ENCODE assay signal across 19 cellular contexts in the genomic region with DNA sequence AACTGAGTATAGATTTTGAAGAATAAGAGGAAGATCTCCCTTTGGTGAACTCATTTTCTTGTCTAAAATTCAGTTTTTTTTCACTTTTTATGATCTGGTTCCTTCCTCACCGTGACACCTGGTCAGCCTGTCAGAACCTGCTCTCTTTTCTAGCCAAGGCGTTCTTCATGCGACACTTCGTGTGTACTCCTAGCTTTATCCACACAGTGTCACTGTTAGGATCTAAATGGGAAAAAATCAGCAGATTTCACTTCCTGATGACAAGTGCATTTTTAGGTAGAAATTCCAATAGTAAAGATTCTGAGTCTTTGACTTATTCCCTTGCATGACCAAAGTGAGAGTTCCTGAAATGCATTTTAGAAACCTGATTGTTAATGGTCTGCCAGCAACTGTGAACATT.
A peak's percentile ranks its signal among the peaks of the same experiment; 100 is the strongest.
DNase-seq lines count a peak whose midpoint lies in the region; ATAC-seq and TF ChIP-seq lines count a peak whose summit lies in the region.
"Had no signal": no experiment of that assay in that cellular context is flagged by ENCODE, and none has a peak within 500 bp of the region (broad histone marks: within the 10 kb centered on the region; RNA-seq: fewer than 3 reads in every experiment).

No MANE protein-coding gene starts in this region.

- 71% methylated on average over 4 of the region's 4 CpGs for WGBS in right cardiac atrium

- H3K4me3 ChIP-seq in A673 (ENCODE audit: low read depth, low read length, poor library complexity, severe bottlenecking) (no peak overlapping the region), right cardiac atrium (ENCODE audit: low read length) (no peak overlapping the region)

- H3K36me3 ChIP-seq in A673 (ENCODE audit: insufficient read depth, low read length, poor library complexity, severe bottlenecking) = no peaks in the 10 kb centered on the region

- no TSS peak for BruUV-seq in A673 (replicated peaks; lab: Mats Ljungman, UMichigan)

- no peaks in the 10 kb centered on the region for H3K36me3 Mint-ChIP-seq in WTC11

- H3K4me1 ChIP-seq in A673 (ENCODE audit: insufficient read depth, low read length, poor library complexity, severe bottlenecking) (no peaks in the 10 kb centered on the region), right cardiac atrium (ENCODE audit: control insufficient read depth, insufficient read depth, low read length) (no peaks in the 10 kb centered on the region)

- H3K9me3 Mint-ChIP-seq in WTC11 = no peaks in the 10 kb centered on the region
- H3K9me3 Mint-ChIP-seq: IgD-negative memory B cell had no signal

- H3K27me3 ChIP-seq in A673 (replicated peaks; ENCODE audit: insufficient read depth, low read depth, low read length, poor library complexity) = no peaks in the 10 kb centered on the region
- no peaks in the 10 kb centered on the region for H3K27me3 ChIP-seq in right cardiac atrium (ENCODE audit: control insufficient read depth, insufficient read depth)

- peaks cover 6% of the 10 kb centered on the region for H3K4me1 Mint-ChIP-seq in WTC11
- H3K4me1 Mint-ChIP-seq: IgD-negative memory B cell had no signal

- H3K27ac ChIP-seq in A673 (ENCODE audit: low read depth, low read length, poor library complexity, severe bottlenecking) (no peak overlapping the region), right cardiac atrium (ENCODE audit: low read length) (no peak overlapping the region)

- TF ChIP-seq CTCF in A673 (conservative IDR thresholded peaks at IDR 0.05; ENCODE audit: low read depth, low read length) = peak; percentile 23; the same call in 1 of the 2 replicates
- no peak for TF ChIP-seq CTCF in WTC11 (IDR thresholded peaks at IDR 0.05)

- no peak overlapping the region for H3K4me3 Mint-ChIP-seq in WTC11
- H3K4me3 Mint-ChIP-seq: IgD-negative memory B cell had no signal

- no peak for DNase-seq in A673 (ENCODE audit: low spot score)
- no peak for DNase-seq in WTC11 (ENCODE audit: low spot score)
- peak; percentile 19 for DNase-seq in iPS-NIHi7 (ENCODE audit: extremely low spot score)
- DNase-seq in DMS153 (lab: John Stamatoyannopoulos, UW) = no peak
- no peak for DNase-seq in NCI-H1092 treated with DMSO at 0.1 percent for 48 hours (lab: John Stamatoyannopoulos, UW)
- no peak for DNase-seq in right cardiac atrium
- DNase-seq: COR-L47, DMS79, GOT3, NCI-H187 treated with DMSO at 0.1 percent for 48 hours, NCI-H2171 treated with DMSO at 0.1 percent for 48 hours, NCI-H446 treated with DMSO at 0.1 percent for 48 hours, NCI-H82, Right ventricle myocardium superior, T-helper 1 cell had no signal

- ATAC-seq in WTC11 (peak; percentile 71), HG03469 (IDR thresholded peaks at IDR 0.05; ENCODE audit: unreplicated experiment) (no peak), right cardiac atrium (no peak)
- ATAC-seq: SK-N-SH treated with all-trans-retinoic acid at 6 μM for 48 hours had no signal

- POLR2A ChIA-PET in A673 (lab: Charles Lee; ENCODE audit: low non-redundant PET) (no interaction called here), WTC11 (lab: Charles Lee) (no interaction called here)

- no peaks in the 10 kb centered on the region for H3K9me3 ChIP-seq in A673 (ENCODE audit: low read depth, low read length, poor library complexity, severe bottlenecking)
- H3K9me3 ChIP-seq in right cardiac atrium (ENCODE audit: control insufficient read depth, low read length) = no peaks in the 10 kb centered on the region

- intact Hi-C loops in A673 (cut with micrococcal nuclease; ENCODE audit: unreplicated experiment) = loop anchor here (10.0 kb wide), 1 partner anchor 518 kb away; no protein-coding TSS in a partner anchor
- intact Hi-C loops in right cardiac atrium (cut with DNase I) = no loop called here

- TF ChIP-seq EP300 in Ishikawa (IDR thresholded peaks at IDR 0.05; ENCODE audit: borderline replicate concordance) = no peak

- H3K27me3 Mint-ChIP-seq in WTC11 (ENCODE audit: low read depth) = no peaks in the 10 kb centered on the region
- H3K27me3 Mint-ChIP-seq: IgD-negative memory B cell had no signal

- CTCF ChIA-PET in A673 (lab: Charles Lee) = no interaction called here
- CTCF ChIA-PET in WTC11 (lab: Charles Lee) = interaction anchor here (0.6 to 1.0 kb wide), 3 partner anchors 106 to 519 kb away, joined by 3 to 5 read pairs (median 3); no protein-coding TSS in a partner anchor

- no peak overlapping the region for H3K27ac Mint-ChIP-seq in WTC11

- peak; percentile 18; the same call in 1 of the 2 replicates for TF ChIP-seq RAD21 in Ishikawa (IDR thresholded peaks at IDR 0.05; ENCODE audit: low read depth)

TF ChIP-seq in Ishikawa, 13 proteins besides CTCF, POLR2A, EP300 and RAD21:
- TF ChIP-seq, protein P1, sequence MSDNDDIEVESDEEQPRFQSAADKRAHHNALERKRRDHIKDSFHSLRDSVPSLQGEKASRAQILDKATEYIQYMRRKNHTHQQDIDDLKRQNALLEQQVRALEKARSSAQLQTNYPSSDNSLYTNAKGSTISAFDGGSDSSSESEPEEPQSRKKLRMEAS (IDR thresholded peaks at IDR 0.05) = no peak
- TF ChIP-seq, protein P2, sequence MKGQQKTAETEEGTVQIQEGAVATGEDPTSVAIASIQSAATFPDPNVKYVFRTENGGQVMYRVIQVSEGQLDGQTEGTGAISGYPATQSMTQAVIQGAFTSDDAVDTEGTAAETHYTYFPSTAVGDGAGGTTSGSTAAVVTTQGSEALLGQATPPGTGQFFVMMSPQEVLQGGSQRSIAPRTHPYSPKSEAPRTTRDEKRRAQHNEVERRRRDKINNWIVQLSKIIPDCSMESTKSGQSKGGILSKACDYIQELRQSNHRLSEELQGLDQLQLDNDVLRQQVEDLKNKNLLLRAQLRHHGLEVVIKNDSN (IDR thresholded peaks at IDR 0.05) = no peak
- TF ChIP-seq FOXM1 (IDR thresholded peaks at IDR 0.05; ENCODE audit: borderline replicate concordance, low read depth) = no peak
- no peak for TF ChIP-seq CEBPB (IDR thresholded peaks at IDR 0.05)
- no peak for TF ChIP-seq CREB1 (IDR thresholded peaks at IDR 0.05; ENCODE audit: low read depth)
- TF ChIP-seq ZBTB7A (IDR thresholded peaks at IDR 0.05; ENCODE audit: low read depth) = no peak
- no peak for TF ChIP-seq EGR1 (IDR thresholded peaks at IDR 0.05)
- no peak for TF ChIP-seq TCF12 (IDR thresholded peaks at IDR 0.05; ENCODE audit: low read depth)
- TF ChIP-seq TEAD4 (IDR thresholded peaks at IDR 0.05) = no peak
- no peak for TF ChIP-seq NFIC (IDR thresholded peaks at IDR 0.05)
- no peak for TF ChIP-seq YY1 (IDR thresholded peaks at IDR 0.05; ENCODE audit: low read depth)

TF ChIP-seq in WTC11, 78 proteins besides CTCF, POLR2A, EP300 and RAD21:
- TF ChIP-seq, protein P3, sequence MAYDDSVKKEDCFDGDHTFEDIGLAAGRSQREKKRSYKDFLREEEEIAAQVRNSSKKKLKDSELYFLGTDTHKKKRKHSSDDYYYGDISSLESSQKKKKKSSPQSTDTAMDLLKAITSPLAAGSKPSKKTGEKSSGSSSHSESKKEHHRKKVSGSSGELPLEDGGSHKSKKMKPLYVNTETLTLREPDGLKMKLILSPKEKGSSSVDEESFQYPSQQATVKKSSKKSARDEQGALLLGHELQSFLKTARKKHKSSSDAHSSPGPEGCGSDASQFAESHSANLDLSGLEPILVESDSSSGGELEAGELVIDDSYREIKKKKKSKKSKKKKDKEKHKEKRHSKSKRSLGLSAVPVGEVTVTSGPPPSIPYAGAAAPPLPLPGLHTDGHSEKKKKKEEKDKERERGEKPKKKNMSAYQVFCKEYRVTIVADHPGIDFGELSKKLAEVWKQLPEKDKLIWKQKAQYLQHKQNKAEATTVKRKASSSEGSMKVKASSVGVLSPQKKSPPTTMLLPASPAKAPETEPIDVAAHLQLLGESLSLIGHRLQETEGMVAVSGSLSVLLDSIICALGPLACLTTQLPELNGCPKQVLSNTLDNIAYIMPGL (CRISPR knock-in tag; IDR thresholded peaks at IDR 0.05) = no peak
- no peak for TF ChIP-seq JUN (CRISPR knock-in tag; IDR thresholded peaks at IDR 0.05)
- no peak for TF ChIP-seq SMAD3 (CRISPR knock-in tag; IDR thresholded peaks at IDR 0.05; ENCODE audit: borderline replicate concordance)
- no peak for TF ChIP-seq SP1 (CRISPR knock-in tag; conservative IDR thresholded peaks at IDR 0.05)
- TF ChIP-seq, protein P4, sequence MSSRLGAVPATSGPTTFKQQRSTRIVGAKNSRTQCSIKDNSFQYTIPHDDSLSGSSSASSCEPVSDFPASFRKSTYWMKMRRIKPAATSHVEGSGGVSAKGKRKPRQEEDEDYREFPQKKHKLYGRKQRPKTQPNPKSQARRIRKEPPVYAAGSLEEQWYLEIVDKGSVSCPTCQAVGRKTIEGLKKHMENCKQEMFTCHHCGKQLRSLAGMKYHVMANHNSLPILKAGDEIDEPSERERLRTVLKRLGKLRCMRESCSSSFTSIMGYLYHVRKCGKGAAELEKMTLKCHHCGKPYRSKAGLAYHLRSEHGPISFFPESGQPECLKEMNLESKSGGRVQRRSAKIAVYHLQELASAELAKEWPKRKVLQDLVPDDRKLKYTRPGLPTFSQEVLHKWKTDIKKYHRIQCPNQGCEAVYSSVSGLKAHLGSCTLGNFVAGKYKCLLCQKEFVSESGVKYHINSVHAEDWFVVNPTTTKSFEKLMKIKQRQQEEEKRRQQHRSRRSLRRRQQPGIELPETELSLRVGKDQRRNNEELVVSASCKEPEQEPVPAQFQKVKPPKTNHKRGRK (CRISPR knock-in tag; IDR thresholded peaks at IDR 0.05; ENCODE audit: borderline replicate concordance) = no peak
- no peak for TF ChIP-seq TEAD4 (CRISPR knock-in tag; IDR thresholded peaks at IDR 0.05)
- TF ChIP-seq, protein P5, sequence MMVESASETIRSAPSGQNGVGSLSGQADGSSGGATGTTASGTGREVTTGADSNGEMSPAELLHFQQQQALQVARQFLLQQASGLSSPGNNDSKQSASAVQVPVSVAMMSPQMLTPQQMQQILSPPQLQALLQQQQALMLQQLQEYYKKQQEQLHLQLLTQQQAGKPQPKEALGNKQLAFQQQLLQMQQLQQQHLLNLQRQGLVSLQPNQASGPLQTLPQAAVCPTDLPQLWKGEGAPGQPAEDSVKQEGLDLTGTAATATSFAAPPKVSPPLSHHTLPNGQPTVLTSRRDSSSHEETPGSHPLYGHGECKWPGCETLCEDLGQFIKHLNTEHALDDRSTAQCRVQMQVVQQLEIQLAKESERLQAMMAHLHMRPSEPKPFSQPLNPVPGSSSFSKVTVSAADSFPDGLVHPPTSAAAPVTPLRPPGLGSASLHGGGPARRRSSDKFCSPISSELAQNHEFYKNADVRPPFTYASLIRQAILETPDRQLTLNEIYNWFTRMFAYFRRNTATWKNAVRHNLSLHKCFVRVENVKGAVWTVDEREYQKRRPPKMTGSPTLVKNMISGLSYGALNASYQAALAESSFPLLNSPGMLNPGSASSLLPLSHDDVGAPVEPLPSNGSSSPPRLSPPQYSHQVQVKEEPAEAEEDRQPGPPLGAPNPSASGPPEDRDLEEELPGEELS (CRISPR knock-in tag; IDR thresholded peaks at IDR 0.05) = no peak
- TF ChIP-seq ELF4 (CRISPR knock-in tag; IDR thresholded peaks at IDR 0.05; ENCODE audit: low read depth) = no peak
- no peak for TF ChIP-seq ZNF138 (CRISPR knock-in tag; conservative IDR thresholded peaks at IDR 0.05)
- TF ChIP-seq ZNF121 (CRISPR knock-in tag; IDR thresholded peaks at IDR 0.05) = no peak
- TF ChIP-seq MXD4 (CRISPR knock-in tag; IDR thresholded peaks at IDR 0.05; ENCODE audit: borderline replicate concordance) = no peak
- no peak for TF ChIP-seq HMGA2 (CRISPR knock-in tag; IDR thresholded peaks at IDR 0.05)
